1 cellular context compared by ENCODE assay signal in the genomic region with DNA sequence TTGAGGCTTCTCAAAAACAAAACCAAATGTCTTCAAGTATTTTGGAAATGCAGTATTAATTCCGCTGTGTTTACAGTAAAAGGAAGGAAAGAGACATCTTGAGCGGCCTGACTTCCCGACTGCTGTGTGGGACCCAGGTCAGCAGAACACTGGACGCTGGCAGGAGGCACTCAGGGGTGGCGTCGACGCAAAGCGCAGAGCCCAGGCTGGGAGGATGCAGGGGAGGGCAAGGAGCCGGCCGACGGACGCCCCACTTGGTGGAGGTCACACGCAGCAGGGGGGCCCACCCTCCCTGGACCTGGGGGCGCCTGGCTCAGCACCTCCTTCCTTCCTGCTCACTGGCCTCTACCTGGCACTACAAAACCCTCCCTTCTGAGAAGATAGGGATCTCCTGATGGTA.
TF ChIP-seq lines count a peak whose summit lies in the region.

No MANE protein-coding gene starts in this region.

TF ChIP-seq in HepG2, 621 proteins besides CTCF, POLR2A, EP300 and RAD21 (continued from another document):
- TF ChIP-seq ZNF513 (CRISPR knock-in tag; conservative IDR thresholded peaks at IDR 0.05) (no peak), ZNF30 (CRISPR knock-in tag; IDR thresholded peaks at IDR 0.05) (no peak), XBP1 (CRISPR knock-in tag; IDR thresholded peaks at IDR 0.05) (no peak), ZNF224 (CRISPR knock-in tag; IDR thresholded peaks at IDR 0.05) (no peak)
